8 cellular contexts compared by ENCODE assay signal in genomic region chr11:67269401-67270255, GRCh38. TPM values are rescaled to one million over a fixed set of nuclear protein-coding genes. Genes with fewer than 3 reads are reported as not detected.
DNase-seq lines count a peak whose midpoint lies in the region; ATAC-seq and TF ChIP-seq lines count a peak whose summit lies in the region.

No MANE protein-coding gene starts in this region.

- H3K79me2 ChIP-seq in DOHH2 (ENCODE audit: control insufficient read depth, low read length) (peaks cover 88% of the 10 kb centered on the region), PC-3 (ENCODE audit: low read length) (peaks cover 80% of the 10 kb centered on the region)

- no peaks in the 10 kb centered on the region for H3K9me3 ChIP-seq in DOHH2 (ENCODE audit: control insufficient read depth, insufficient read depth, low read length)
- no peaks in the 10 kb centered on the region for H3K9me3 ChIP-seq in PC-3 (ENCODE audit: low read length)
- H3K9me3 ChIP-seq in ovary = no peaks in the 10 kb centered on the region

- H3K36me3 ChIP-seq in DOHH2 (ENCODE audit: control insufficient read depth, low read length) (peaks cover 79% of the 10 kb centered on the region), PC-3 (ENCODE audit: low read depth, low read length) (peaks cover 13% of the 10 kb centered on the region; the same call in 1 of the 2 replicates), ovary (no peaks in the 10 kb centered on the region)

- ATAC-seq in PC-3 = no peak
- ATAC-seq in HG02759 (IDR thresholded peaks at IDR 0.05; ENCODE audit: unreplicated experiment) = no peak
- ATAC-seq in HG03025 (IDR thresholded peaks at IDR 0.05; ENCODE audit: low FRiP score, unreplicated experiment) = no peak

- CTCF ChIA-PET in PC-3 (lab: Charles Lee) = no interaction called here

- H3K4me3 ChIP-seq in DOHH2 (ENCODE audit: low read length) = peak overlapping the region; percentile 91
- H3K4me3 ChIP-seq in PC-3 (ENCODE audit: low read length) = no peak overlapping the region
- H3K4me3 ChIP-seq in epithelial cell of proximal tubule (ENCODE audit: low read depth, low read length) = peak overlapping the region; percentile 46
- no peak overlapping the region for H3K4me3 ChIP-seq in ovary

- peaks cover 4% of the 10 kb centered on the region for H4K20me1 ChIP-seq in DOHH2 (ENCODE audit: control insufficient read depth, insufficient read depth, low read depth, low read length)
- H4K20me1 ChIP-seq in PC-3 (ENCODE audit: low read length) = peaks cover 49% of the 10 kb centered on the region

- intact Hi-C loops in PC-3 (cut with micrococcal nuclease) (loop anchor here (5.0 kb wide), 1 partner anchor 33 kb away; the partner anchor contains the start of gene SSH3), ovary (cut with DNase I) (loop anchor here in 2 of 4 donors (5.0 to 10.0 kb wide), 3 partner anchors 38 to 125 kb away; partner anchors contain the start of gene RAD9A (in 1 of the 2))

- no peak for TF ChIP-seq POLR2A in ovary (IDR thresholded peaks at IDR 0.05)

- H3K9me2 ChIP-seq in DOHH2 (replicated peaks; ENCODE audit: control insufficient read depth, low read length) (no peaks in the 10 kb centered on the region), PC-3 (replicated peaks; ENCODE audit: low read length) (no peaks in the 10 kb centered on the region)

- H3K27me3 ChIP-seq in DOHH2 (ENCODE audit: control insufficient read depth, low read length) (no peaks in the 10 kb centered on the region), PC-3 (ENCODE audit: low read length) (no peaks in the 10 kb centered on the region), ovary (no peaks in the 10 kb centered on the region)

- H3F3A ChIP-seq in DOHH2 (ENCODE audit: control insufficient read depth, insufficient read depth) (peaks cover 49% of the 10 kb centered on the region), PC-3 (ENCODE audit: low read length, unreplicated experiment) (no peaks in the 10 kb centered on the region)

- no TSS peak for BruUV-seq in PC-3 (replicated peaks; lab: Mats Ljungman, UMichigan)

- no peak overlapping the region for H2AFZ ChIP-seq in PC-3 (ENCODE audit: low read length)

- H3K27ac ChIP-seq in DOHH2 (ENCODE audit: low read depth, low read length) (peak overlapping the region; percentile 100), PC-3 (ENCODE audit: low read length) (no peak overlapping the region), ovary (peak overlapping the region in 1 of 2 donors; percentile 54)

- no peak overlapping the region for H3K9ac ChIP-seq in PC-3 (ENCODE audit: low read length)

- POLR2A ChIA-PET in PC-3 (lab: Charles Lee; ENCODE audit: unreplicated experiment) = no interaction called here

- H3K4me2 ChIP-seq in DOHH2 (ENCODE audit: low read length) (peak overlapping the region; percentile 100), PC-3 (ENCODE audit: low read length) (0 out of 2 replicates have a peak overlapping the region, but pooled peaks have one; percentile 27)

- peaks cover 79% of the 10 kb centered on the region for H3K4me1 ChIP-seq in DOHH2 (ENCODE audit: control insufficient read depth, low read length)
- peaks cover 31% of the 10 kb centered on the region for H3K4me1 ChIP-seq in PC-3 (ENCODE audit: insufficient read depth, low read length)
- H3K4me1 ChIP-seq in ovary (ENCODE audit: insufficient read depth) = peaks cover 37% of the 10 kb centered on the region

- TF ChIP-seq EP300 in ovary (IDR thresholded peaks at IDR 0.05) = no peak

- 35 to 43% (median 37%) methylated on average over 15 of the region's 15 CpGs for WGBS in ovary, 3 donors

- no peak for TF ChIP-seq CTCF in DOHH2 (IDR thresholded peaks at IDR 0.05; ENCODE audit: low read depth, low read length, poor library complexity, severe bottlenecking)
- no peak for TF ChIP-seq CTCF in PC-3 (conservative IDR thresholded peaks at IDR 0.05; ENCODE audit: low read depth, low read length)
- TF ChIP-seq CTCF in epithelial cell of proximal tubule (conservative IDR thresholded peaks at IDR 0.05; ENCODE audit: low read depth, low read length) = no peak
- no peak for TF ChIP-seq CTCF in ovary (IDR thresholded peaks at IDR 0.05)

- DNase-seq in PC-3 (no peak), epithelial cell of proximal tubule (ENCODE audit: low read depth) (no peak), ovary (peak in 4 of 5 donors; percentile 19 to 41 (median 38)), anterior cingulate cortex (lab: John Stamatoyannopoulos, UW) (no peak), hippocampal formation (lab: John Stamatoyannopoulos, UW) (no peak)

RNA-seq across cellular contexts. Expression of gene GRK2, which starts 3.4 kb away (rescaled TPM):
- 103 TPM in 2 replicates for total RNA-seq in PC-3 (2014; rRNA removed)
- total RNA-seq in epithelial cell of proximal tubule = 46.8 and 66.4 TPM in 2 replicates
- 10 to 100 TPM; 24.8 to 58.1 (median 49.0) TPM for total RNA-seq in ovary
- polyA plus RNA-seq in ovary = 10 to 100 TPM; 21.5 to 39.3 TPM

RNA-seq across cellular contexts. Expression of gene ANKRD13D, which starts 19.5 kb away (rescaled TPM):
- 58.9 and 63.9 TPM in 2 replicates for total RNA-seq in PC-3 (2014; rRNA removed)
- 31.6 and 32.3 TPM in 2 replicates for total RNA-seq in epithelial cell of proximal tubule
- total RNA-seq in ovary = 10 to 100 TPM; 35.6 to 60.9 (median 44.6) TPM
- polyA plus RNA-seq in ovary = 10 to 100 TPM in 1 of 2 donors, 1 to 10 TPM in 1; 5.6 to 29.3 TPM

RNA-seq across cellular contexts. Expression of gene SSH3, which starts 33.7 kb away (rescaled TPM):
- total RNA-seq in PC-3 (2014; rRNA removed) = 35.1 and 52.4 TPM in 2 replicates
- total RNA-seq in epithelial cell of proximal tubule = 28.4 and 30.4 TPM in 2 replicates
- 10 to 100 TPM; 37.9 to 69.9 (median 52.1) TPM for total RNA-seq in ovary
- 10 to 100 TPM; 18.1 to 32.1 TPM for polyA plus RNA-seq in ovary

Comparison
In these comparisons a context has a peak if more than half of its experiments do, and no peak if none do; other contexts are left out.
1. H3K4me3 ChIP-seq: peak in DOHH2 (single experiment) and epithelial cell of proximal tubule (single experiment); none in PC-3 (single experiment) and ovary (single experiment).
2. DNase-seq: peak in ovary (4 of 5); none in PC-3 (single experiment), epithelial cell of proximal tubule (single experiment), anterior cingulate cortex (0 of 58) and hippocampal formation (0 of 2).